In the genomic region with DNA sequence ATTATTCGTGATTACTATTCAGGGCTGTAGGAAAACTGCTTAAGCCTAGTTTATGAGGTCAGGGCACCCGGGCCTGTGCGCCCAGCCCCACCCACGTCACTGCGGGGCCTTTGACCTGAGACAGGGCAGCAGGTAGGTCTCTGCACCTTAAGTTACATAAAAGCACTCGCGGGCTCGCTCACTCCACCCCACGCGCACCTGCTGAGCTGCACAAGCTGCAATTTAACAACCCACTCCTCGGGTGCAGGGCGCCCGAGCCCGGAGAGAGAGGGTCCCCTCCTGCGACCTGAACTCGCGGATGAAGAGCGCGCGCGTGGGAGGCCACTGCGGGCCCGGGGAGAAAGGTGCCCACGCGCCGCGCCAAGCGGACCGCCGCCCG, we compare ENCODE assay signal across 1 cellular context.
TF ChIP-seq lines count a peak whose summit lies in the region.

No MANE protein-coding gene starts in this region.

TF ChIP-seq in HepG2, 621 proteins besides CTCF, POLR2A, EP300 and RAD21 (continues in another document):
- TF ChIP-seq ZNF766 (CRISPR knock-in tag; IDR thresholded peaks at IDR 0.05; ENCODE audit: borderline replicate concordance) (no peak), SMC3 (IDR thresholded peaks at IDR 0.05; ENCODE audit: low read length) (no peak), GPN1 (CRISPR knock-in tag; IDR thresholded peaks at IDR 0.05; ENCODE audit: borderline replicate concordance) (no peak), AKAP8 (CRISPR knock-in tag; IDR thresholded peaks at IDR 0.05) (no peak), ZNF230 (CRISPR knock-in tag; IDR thresholded peaks at IDR 0.05) (no peak), ZNF558 (CRISPR knock-in tag; IDR thresholded peaks at IDR 0.05; ENCODE audit: borderline replicate concordance) (peak; percentile 33; the same call in 1 of the 2 replicates), EZH2 (conservative IDR thresholded peaks at IDR 0.05; ENCODE audit: low read depth, low read length) (no peak), ZNF431 (CRISPR knock-in tag; IDR thresholded peaks at IDR 0.05; ENCODE audit: borderline replicate concordance, low read depth) (0 out of 2 replicates have a peak, but pooled peaks have one; percentile 38), FOSL2 (CRISPR knock-in tag; IDR thresholded peaks at IDR 0.05) (no peak), ZBTB8A (CRISPR knock-in tag; IDR thresholded peaks at IDR 0.05; ENCODE audit: borderline replicate concordance, low read depth) (no peak), SNAI1 (CRISPR knock-in tag; IDR thresholded peaks at IDR 0.05; ENCODE audit: borderline replicate concordance) (no peak), ZNF282 (IDR thresholded peaks at IDR 0.05; ENCODE audit: partially characterized antibody) (no peak), GFI1 (CRISPR knock-in tag; IDR thresholded peaks at IDR 0.05; ENCODE audit: borderline replicate concordance) (no peak), EEA1 (CRISPR knock-in tag; IDR thresholded peaks at IDR 0.05; ENCODE audit: borderline replicate concordance) (no peak), CREM (IDR thresholded peaks at IDR 0.05) (peak; percentile 34; the same call in 1 of the 2 replicates), CREM (CRISPR knock-in tag; IDR thresholded peaks at IDR 0.05) (no peak), ZNF547 (CRISPR knock-in tag; IDR thresholded peaks at IDR 0.05) (no peak), HIVEP1 (CRISPR knock-in tag; IDR thresholded peaks at IDR 0.05) (peak; percentile 20; the same call in 1 of the 2 replicates), RXRA (CRISPR knock-in tag; IDR thresholded peaks at IDR 0.05) (0 out of 2 replicates have a peak, but pooled peaks have one; percentile 12), ZNF775 (CRISPR knock-in tag; IDR thresholded peaks at IDR 0.05; ENCODE audit: borderline replicate concordance) (no peak), MEIS2 (CRISPR knock-in tag; IDR thresholded peaks at IDR 0.05) (no peak), ATRX (CRISPR knock-in tag; IDR thresholded peaks at IDR 0.05; ENCODE audit: borderline replicate concordance) (no peak), ZNF883 (CRISPR knock-in tag; IDR thresholded peaks at IDR 0.05; ENCODE audit: not compliant biosample characterization) (no peak), TSC22D2 (CRISPR knock-in tag; IDR thresholded peaks at IDR 0.05; ENCODE audit: borderline replicate concordance) (no peak), MYC (CRISPR knock-in tag; IDR thresholded peaks at IDR 0.05; ENCODE audit: borderline replicate concordance) (0 out of 2 replicates have a peak, but pooled peaks have one; percentile 20), CBFB (CRISPR knock-in tag; IDR thresholded peaks at IDR 0.05) (no peak), SMAD3 (CRISPR knock-in tag; IDR thresholded peaks at IDR 0.05) (no peak), DPF2 (CRISPR knock-in tag; IDR thresholded peaks at IDR 0.05; ENCODE audit: borderline replicate concordance, low read depth) (no peak), AGO2 (optimal IDR thresholded peaks at IDR 0.05; ENCODE audit: low read depth, low read length) (no peak), ZBTB20 (CRISPR knock-in tag; IDR thresholded peaks at IDR 0.05; ENCODE audit: borderline replicate concordance, low read depth) (no peak)
- TF ChIP-seq, protein P1, sequence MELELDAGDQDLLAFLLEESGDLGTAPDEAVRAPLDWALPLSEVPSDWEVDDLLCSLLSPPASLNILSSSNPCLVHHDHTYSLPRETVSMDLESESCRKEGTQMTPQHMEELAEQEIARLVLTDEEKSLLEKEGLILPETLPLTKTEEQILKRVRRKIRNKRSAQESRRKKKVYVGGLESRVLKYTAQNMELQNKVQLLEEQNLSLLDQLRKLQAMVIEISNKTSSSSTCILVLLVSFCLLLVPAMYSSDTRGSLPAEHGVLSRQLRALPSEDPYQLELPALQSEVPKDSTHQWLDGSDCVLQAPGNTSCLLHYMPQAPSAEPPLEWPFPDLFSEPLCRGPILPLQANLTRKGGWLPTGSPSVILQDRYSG (CRISPR knock-in tag; IDR thresholded peaks at IDR 0.05): no peak
- TF ChIP-seq, protein P2, sequence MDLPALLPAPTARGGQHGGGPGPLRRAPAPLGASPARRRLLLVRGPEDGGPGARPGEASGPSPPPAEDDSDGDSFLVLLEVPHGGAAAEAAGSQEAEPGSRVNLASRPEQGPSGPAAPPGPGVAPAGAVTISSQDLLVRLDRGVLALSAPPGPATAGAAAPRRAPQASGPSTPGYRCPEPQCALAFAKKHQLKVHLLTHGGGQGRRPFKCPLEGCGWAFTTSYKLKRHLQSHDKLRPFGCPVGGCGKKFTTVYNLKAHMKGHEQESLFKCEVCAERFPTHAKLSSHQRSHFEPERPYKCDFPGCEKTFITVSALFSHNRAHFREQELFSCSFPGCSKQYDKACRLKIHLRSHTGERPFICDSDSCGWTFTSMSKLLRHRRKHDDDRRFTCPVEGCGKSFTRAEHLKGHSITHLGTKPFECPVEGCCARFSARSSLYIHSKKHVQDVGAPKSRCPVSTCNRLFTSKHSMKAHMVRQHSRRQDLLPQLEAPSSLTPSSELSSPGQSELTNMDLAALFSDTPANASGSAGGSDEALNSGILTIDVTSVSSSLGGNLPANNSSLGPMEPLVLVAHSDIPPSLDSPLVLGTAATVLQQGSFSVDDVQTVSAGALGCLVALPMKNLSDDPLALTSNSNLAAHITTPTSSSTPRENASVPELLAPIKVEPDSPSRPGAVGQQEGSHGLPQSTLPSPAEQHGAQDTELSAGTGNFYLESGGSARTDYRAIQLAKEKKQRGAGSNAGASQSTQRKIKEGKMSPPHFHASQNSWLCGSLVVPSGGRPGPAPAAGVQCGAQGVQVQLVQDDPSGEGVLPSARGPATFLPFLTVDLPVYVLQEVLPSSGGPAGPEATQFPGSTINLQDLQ (CRISPR knock-in tag; IDR thresholded peaks at IDR 0.05): no peak
- TF ChIP-seq, protein P3, sequence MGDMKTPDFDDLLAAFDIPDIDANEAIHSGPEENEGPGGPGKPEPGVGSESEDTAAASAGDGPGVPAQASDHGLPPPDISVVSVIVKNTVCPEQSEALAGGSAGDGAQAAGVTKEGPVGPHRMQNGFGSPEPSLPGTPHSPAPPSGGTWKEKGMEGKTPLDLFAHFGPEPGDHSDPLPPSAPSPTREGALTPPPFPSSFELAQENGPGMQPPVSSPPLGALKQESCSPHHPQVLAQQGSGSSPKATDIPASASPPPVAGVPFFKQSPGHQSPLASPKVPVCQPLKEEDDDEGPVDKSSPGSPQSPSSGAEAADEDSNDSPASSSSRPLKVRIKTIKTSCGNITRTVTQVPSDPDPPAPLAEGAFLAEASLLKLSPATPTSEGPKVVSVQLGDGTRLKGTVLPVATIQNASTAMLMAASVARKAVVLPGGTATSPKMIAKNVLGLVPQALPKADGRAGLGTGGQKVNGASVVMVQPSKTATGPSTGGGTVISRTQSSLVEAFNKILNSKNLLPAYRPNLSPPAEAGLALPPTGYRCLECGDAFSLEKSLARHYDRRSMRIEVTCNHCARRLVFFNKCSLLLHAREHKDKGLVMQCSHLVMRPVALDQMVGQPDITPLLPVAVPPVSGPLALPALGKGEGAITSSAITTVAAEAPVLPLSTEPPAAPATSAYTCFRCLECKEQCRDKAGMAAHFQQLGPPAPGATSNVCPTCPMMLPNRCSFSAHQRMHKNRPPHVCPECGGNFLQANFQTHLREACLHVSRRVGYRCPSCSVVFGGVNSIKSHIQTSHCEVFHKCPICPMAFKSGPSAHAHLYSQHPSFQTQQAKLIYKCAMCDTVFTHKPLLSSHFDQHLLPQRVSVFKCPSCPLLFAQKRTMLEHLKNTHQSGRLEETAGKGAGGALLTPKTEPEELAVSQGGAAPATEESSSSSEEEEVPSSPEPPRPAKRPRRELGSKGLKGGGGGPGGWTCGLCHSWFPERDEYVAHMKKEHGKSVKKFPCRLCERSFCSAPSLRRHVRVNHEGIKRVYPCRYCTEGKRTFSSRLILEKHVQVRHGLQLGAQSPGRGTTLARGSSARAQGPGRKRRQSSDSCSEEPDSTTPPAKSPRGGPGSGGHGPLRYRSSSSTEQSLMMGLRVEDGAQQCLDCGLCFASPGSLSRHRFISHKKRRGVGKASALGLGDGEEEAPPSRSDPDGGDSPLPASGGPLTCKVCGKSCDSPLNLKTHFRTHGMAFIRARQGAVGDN (CRISPR knock-in tag; IDR thresholded peaks at IDR 0.05): peak; percentile 16
- TF ChIP-seq, protein P4, sequence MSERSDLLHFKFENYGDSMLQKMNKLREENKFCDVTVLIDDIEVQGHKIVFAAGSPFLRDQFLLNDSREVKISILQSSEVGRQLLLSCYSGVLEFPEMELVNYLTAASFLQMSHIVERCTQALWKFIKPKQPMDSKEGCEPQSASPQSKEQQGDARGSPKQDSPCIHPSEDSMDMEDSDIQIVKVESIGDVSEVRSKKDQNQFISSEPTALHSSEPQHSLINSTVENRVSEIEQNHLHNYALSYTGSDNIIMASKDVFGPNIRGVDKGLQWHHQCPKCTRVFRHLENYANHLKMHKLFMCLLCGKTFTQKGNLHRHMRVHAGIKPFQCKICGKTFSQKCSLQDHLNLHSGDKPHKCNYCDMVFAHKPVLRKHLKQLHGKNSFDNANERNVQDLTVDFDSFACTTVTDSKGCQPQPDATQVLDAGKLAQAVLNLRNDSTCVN (CRISPR knock-in tag; IDR thresholded peaks at IDR 0.05; ENCODE audit: borderline replicate concordance): no peak
- TF ChIP-seq, protein P5, sequence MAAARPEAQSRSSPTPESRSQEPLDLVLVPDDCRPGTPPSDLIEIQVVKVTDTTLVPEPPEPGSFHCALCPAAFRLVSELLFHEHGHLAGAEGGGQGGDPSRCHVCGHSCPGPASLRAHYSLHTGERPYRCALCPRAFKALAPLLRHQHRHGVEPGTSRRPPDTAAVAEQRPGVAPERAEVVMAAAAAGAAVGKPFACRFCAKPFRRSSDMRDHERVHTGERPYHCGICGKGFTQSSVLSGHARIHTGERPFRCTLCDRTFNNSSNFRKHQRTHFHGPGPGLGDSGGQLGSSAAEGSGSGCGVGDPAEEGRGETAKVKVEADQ (CRISPR knock-in tag; IDR thresholded peaks at IDR 0.05; ENCODE audit: borderline replicate concordance): peak; percentile 67; the same call in 1 of the 2 replicates
- TF ChIP-seq, protein P6, sequence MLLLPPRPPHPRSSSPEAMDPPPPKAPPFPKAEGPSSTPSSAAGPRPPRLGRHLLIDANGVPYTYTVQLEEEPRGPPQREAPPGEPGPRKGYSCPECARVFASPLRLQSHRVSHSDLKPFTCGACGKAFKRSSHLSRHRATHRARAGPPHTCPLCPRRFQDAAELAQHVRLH (CRISPR knock-in tag; IDR thresholded peaks at IDR 0.05; ENCODE audit: borderline replicate concordance, low read depth): no peak
- TF ChIP-seq, protein P7, sequence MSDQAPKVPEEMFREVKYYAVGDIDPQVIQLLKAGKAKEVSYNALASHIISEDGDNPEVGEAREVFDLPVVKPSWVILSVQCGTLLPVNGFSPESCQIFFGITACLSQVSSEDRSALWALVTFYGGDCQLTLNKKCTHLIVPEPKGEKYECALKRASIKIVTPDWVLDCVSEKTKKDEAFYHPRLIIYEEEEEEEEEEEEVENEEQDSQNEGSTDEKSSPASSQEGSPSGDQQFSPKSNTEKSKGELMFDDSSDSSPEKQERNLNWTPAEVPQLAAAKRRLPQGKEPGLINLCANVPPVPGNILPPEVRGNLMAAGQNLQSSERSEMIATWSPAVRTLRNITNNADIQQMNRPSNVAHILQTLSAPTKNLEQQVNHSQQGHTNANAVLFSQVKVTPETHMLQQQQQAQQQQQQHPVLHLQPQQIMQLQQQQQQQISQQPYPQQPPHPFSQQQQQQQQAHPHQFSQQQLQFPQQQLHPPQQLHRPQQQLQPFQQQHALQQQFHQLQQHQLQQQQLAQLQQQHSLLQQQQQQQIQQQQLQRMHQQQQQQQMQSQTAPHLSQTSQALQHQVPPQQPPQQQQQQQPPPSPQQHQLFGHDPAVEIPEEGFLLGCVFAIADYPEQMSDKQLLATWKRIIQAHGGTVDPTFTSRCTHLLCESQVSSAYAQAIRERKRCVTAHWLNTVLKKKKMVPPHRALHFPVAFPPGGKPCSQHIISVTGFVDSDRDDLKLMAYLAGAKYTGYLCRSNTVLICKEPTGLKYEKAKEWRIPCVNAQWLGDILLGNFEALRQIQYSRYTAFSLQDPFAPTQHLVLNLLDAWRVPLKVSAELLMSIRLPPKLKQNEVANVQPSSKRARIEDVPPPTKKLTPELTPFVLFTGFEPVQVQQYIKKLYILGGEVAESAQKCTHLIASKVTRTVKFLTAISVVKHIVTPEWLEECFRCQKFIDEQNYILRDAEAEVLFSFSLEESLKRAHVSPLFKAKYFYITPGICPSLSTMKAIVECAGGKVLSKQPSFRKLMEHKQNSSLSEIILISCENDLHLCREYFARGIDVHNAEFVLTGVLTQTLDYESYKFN (CRISPR knock-in tag; conservative IDR thresholded peaks at IDR 0.05): no peak
- TF ChIP-seq, protein P8, sequence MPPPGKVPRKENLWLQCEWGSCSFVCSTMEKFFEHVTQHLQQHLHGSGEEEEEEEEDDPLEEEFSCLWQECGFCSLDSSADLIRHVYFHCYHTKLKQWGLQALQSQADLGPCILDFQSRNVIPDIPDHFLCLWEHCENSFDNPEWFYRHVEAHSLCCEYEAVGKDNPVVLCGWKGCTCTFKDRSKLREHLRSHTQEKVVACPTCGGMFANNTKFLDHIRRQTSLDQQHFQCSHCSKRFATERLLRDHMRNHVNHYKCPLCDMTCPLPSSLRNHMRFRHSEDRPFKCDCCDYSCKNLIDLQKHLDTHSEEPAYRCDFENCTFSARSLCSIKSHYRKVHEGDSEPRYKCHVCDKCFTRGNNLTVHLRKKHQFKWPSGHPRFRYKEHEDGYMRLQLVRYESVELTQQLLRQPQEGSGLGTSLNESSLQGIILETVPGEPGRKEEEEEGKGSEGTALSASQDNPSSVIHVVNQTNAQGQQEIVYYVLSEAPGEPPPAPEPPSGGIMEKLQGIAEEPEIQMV (CRISPR knock-in tag; IDR thresholded peaks at IDR 0.05; ENCODE audit: low read depth): peak; percentile 13; the same call in 1 of the 2 replicates
- TF ChIP-seq, protein P9, sequence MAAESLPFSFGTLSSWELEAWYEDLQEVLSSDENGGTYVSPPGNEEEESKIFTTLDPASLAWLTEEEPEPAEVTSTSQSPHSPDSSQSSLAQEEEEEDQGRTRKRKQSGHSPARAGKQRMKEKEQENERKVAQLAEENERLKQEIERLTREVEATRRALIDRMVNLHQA (CRISPR knock-in tag; IDR thresholded peaks at IDR 0.05): no peak
